ENCODE assay signal across 19 cellular contexts in the genomic region with DNA sequence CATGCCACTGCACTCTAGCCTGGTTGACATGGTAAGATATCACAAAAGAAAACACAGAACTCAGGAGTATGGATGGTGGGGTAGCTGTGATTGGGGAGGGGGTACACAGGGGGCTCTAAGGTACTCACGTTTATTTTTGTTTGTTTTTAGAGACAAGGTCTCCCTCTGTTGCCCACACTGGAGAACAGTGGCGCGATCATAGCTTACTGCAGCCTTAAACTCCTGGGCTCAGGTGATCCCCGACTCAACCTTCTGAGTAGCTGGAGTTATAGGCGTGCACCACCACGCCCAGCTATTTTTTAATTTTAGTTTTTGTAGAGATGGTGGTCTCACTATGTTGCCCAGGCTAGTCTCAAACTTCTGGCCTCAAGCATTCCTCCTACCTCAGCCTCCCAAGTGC. TPM values are rescaled to one million over a fixed set of nuclear protein-coding genes. Genes with fewer than 3 reads are reported as not detected.
A peak's percentile ranks its signal among the peaks of the same experiment; 100 is the strongest.
DNase-seq lines count a peak whose midpoint lies in the region; ATAC-seq, FAIRE-seq and TF ChIP-seq lines count a peak whose summit lies in the region.
"Had no signal": no experiment of that assay in that cellular context is flagged by ENCODE, and none has a peak within 500 bp of the region (broad histone marks: within the 10 kb centered on the region; RNA-seq: fewer than 3 reads in every experiment).

No MANE protein-coding gene starts in this region.

- H3K4me1 ChIP-seq in kidney (ENCODE audit: control insufficient read depth in 1 of 2, insufficient read depth in 1 of 2, low read depth in 1 of 2, low read length in 2 of 2), result peaks cover 26 to 37% of the 10 kb centered on the region in 2 donors
- H3K4me1 ChIP-seq in psoas muscle, result peaks cover 64% of the 10 kb centered on the region

- H3K4me2 ChIP-seq in SU-DHL-6 (ENCODE audit: low read depth, low read length, poor library complexity, severe bottlenecking), result no peak overlapping the region

- H3K27me3 Mint-ChIP-seq in stimulated activated naive CD8-positive, alpha-beta T cell treated with anti-CD3 and anti-CD28 coated beads, Interleukin-15, Interleukin-2, amounts not matched to agents 100 ng/mL and 50 ng/mL, for 24 hours, result no peaks in the 10 kb centered on the region
- no peaks in the 10 kb centered on the region for H3K27me3 Mint-ChIP-seq in stimulated activated naive CD8-positive, alpha-beta T cell treated with anti-CD3 and anti-CD28 coated beads, Interleukin-15, amount 100 ng/mL, for 72 hours
- H3K27me3 Mint-ChIP-seq: memory B cell had no signal

- peaks cover 17% of the 10 kb centered on the region for H3F3A ChIP-seq in SU-DHL-6 (ENCODE audit: insufficient read depth)

- no peaks in the 10 kb centered on the region for H4K20me1 ChIP-seq in SU-DHL-6 (ENCODE audit: low read depth, low read length)

- no peak for FAIRE-seq in kidney (lab: Jason Lieb, UNC)

- no peak overlapping the region for H3K9ac ChIP-seq in SU-DHL-6 (ENCODE audit: low read length)
- peak overlapping the region in 1 of 2 donors; percentile 40 for H3K9ac ChIP-seq in kidney (ENCODE audit: low read length in 2 of 2)

- H3K9me3 ChIP-seq in SU-DHL-6 (ENCODE audit: insufficient read depth, low read length), result no peaks in the 10 kb centered on the region
- no peaks in the 10 kb centered on the region for H3K9me3 ChIP-seq in kidney (ENCODE audit: control insufficient read depth in 1 of 2, low read length in 2 of 2)
- no peaks in the 10 kb centered on the region for H3K9me3 ChIP-seq in psoas muscle
- H3K9me3 ChIP-seq: body of pancreas, sigmoid colon, uterus had no signal

- H3K36me3 ChIP-seq in SU-DHL-6 (ENCODE audit: low read length) (no peaks in the 10 kb centered on the region), kidney (ENCODE audit: control insufficient read depth in 1 of 2, insufficient read depth in 2 of 2, low read length in 2 of 2) (peaks cover 9 to 20% of the 10 kb centered on the region in 2 donors), psoas muscle (ENCODE audit: insufficient read depth in 1 of 2, low read depth in 1 of 2) (peaks cover 3 to 9% of the 10 kb centered on the region in 2 donors)
- H3K36me3 ChIP-seq: uterus had no signal

- H3K79me2 ChIP-seq in SU-DHL-6 (ENCODE audit: insufficient read depth, low read length), result peaks cover 43% of the 10 kb centered on the region

- H3K27ac Mint-ChIP-seq in stimulated activated naive CD8-positive, alpha-beta T cell treated with anti-CD3 and anti-CD28 coated beads, Interleukin-15, Interleukin-2, amounts not matched to agents 100 ng/mL and 50 ng/mL, for 24 hours, result peak overlapping the region; percentile 45
- H3K27ac Mint-ChIP-seq in stimulated activated naive CD8-positive, alpha-beta T cell treated with anti-CD3 and anti-CD28 coated beads, Interleukin-15, amount 100 ng/mL, for 72 hours, result peak overlapping the region in 1 of 2 donors; percentile 92

- no peaks in the 10 kb centered on the region for H3K9me2 ChIP-seq in SU-DHL-6 (replicated peaks; ENCODE audit: insufficient read depth, low read length)

- H3K9me3 Mint-ChIP-seq in stimulated activated naive CD8-positive, alpha-beta T cell treated with anti-CD3 and anti-CD28 coated beads, Interleukin-15, Interleukin-2, amounts not matched to agents 100 ng/mL and 50 ng/mL, for 24 hours, result no peaks in the 10 kb centered on the region
- no peaks in the 10 kb centered on the region for H3K9me3 Mint-ChIP-seq in stimulated activated naive CD8-positive, alpha-beta T cell treated with anti-CD3 and anti-CD28 coated beads, Interleukin-15, amount 100 ng/mL, for 72 hours
- H3K9me3 Mint-ChIP-seq: memory B cell had no signal

- intact Hi-C loops in kidney (cut with DNase I) (no loop called here), psoas muscle (cut with DNase I) (no loop called here)

- H3K27me3 ChIP-seq in SU-DHL-6 (ENCODE audit: low read length) (no peaks in the 10 kb centered on the region), psoas muscle (ENCODE audit: insufficient read depth in 3 of 3, low read length in 2 of 3) (no peaks in the 10 kb centered on the region)
- H3K27me3 ChIP-seq: body of pancreas, sigmoid colon, uterus had no signal

- H3K4me3 Mint-ChIP-seq in stimulated activated naive CD8-positive, alpha-beta T cell treated with anti-CD3 and anti-CD28 coated beads, Interleukin-15, Interleukin-2, amounts not matched to agents 100 ng/mL and 50 ng/mL, for 24 hours, result no peak overlapping the region
- H3K4me3 Mint-ChIP-seq in stimulated activated naive CD8-positive, alpha-beta T cell treated with anti-CD3 and anti-CD28 coated beads, Interleukin-15, amount 100 ng/mL, for 72 hours, result no peak overlapping the region
- H3K4me3 Mint-ChIP-seq: memory B cell had no signal

- no peak overlapping the region for H2AFZ ChIP-seq in SU-DHL-6 (ENCODE audit: low read depth, low read length, severe bottlenecking)

- no peak for DNase-seq in stimulated activated naive CD8-positive, alpha-beta T cell treated with anti-CD3 and anti-CD28 coated beads, Interleukin-15, amount 100 ng/mL, for 72 hours
- DNase-seq in kidney (no peak), psoas muscle (no peak), SK-N-DZ (ENCODE audit: low spot score) (no peak), UCSD-AML1 (lab: John Stamatoyannopoulos, UW; ENCODE audit: unreplicated experiment) (no peak)
- DNase-seq: activated effector memory CD4-positive, alpha-beta T cell treated with anti-CD3 and anti-CD28 coated beads, Interleukin-2, amount 50 U/mL, for 16 hours; body of pancreas; NCI-H187 treated with DMSO at 0.1 percent for 48 hours; sigmoid colon; stimulated activated CD4-positive, alpha-beta T cell treated with anti-CD3 and anti-CD28 coated beads, Interleukin-4, amount 100 ng/mL, for 4 hours; uterus had no signal

- TF ChIP-seq CTCF in SU-DHL-6 (IDR thresholded peaks at IDR 0.05; ENCODE audit: insufficient read depth, low read length, poor library complexity, severe bottlenecking) (no peak), kidney (IDR thresholded peaks at IDR 0.05; ENCODE audit: borderline replicate concordance, extremely low read depth, insufficient read depth) (no peak), psoas muscle (IDR thresholded peaks at IDR 0.05) (no peak)

- 87 to 90% (median 89%) methylated on average over 6 of the region's 6 CpGs for WGBS in psoas muscle, 3 donors

- H3K36me3 Mint-ChIP-seq in stimulated activated naive CD8-positive, alpha-beta T cell treated with anti-CD3 and anti-CD28 coated beads, Interleukin-15, Interleukin-2, amounts not matched to agents 100 ng/mL and 50 ng/mL, for 24 hours (ENCODE audit: low read depth), result peaks cover 68% of the 10 kb centered on the region

- H3K4me3 ChIP-seq in SU-DHL-6 (ENCODE audit: insufficient read depth, low read length, poor library complexity, severe bottlenecking) (no peak overlapping the region), kidney (ENCODE audit: low read length in 2 of 2) (no peak overlapping the region), psoas muscle (no peak overlapping the region)
- H3K4me3 ChIP-seq: body of pancreas, coronary artery, sigmoid colon, uterus had no signal

- ATAC-seq in stimulated activated naive CD8-positive, alpha-beta T cell treated with anti-CD3 and anti-CD28 coated beads, Interleukin-15, amount 100 ng/mL, for 72 hours, result no peak
- no peak for ATAC-seq in GM18520 (IDR thresholded peaks at IDR 0.05; ENCODE audit: unreplicated experiment)
- ATAC-seq in psoas muscle, result no peak
- ATAC-seq: body of pancreas, SK-N-SH treated with all-trans-retinoic acid at 6 μM for 48 hours had no signal

- H3K27ac ChIP-seq in SU-DHL-6 (ENCODE audit: low read depth, low read length) (peak overlapping the region; percentile 24; the same call in 1 of the 2 replicates), kidney (ENCODE audit: low read depth in 2 of 2, low read length in 2 of 2) (peak overlapping the region; percentile 12 to 95), psoas muscle (no peak overlapping the region)
- H3K27ac ChIP-seq: uterus had no signal

- H3K4me1 Mint-ChIP-seq in stimulated activated naive CD8-positive, alpha-beta T cell treated with anti-CD3 and anti-CD28 coated beads, Interleukin-15, Interleukin-2, amounts not matched to agents 100 ng/mL and 50 ng/mL, for 24 hours (ENCODE audit: low read depth), result peaks cover 86% of the 10 kb centered on the region
- peaks cover 84% of the 10 kb centered on the region for H3K4me1 Mint-ChIP-seq in stimulated activated naive CD8-positive, alpha-beta T cell treated with anti-CD3 and anti-CD28 coated beads, Interleukin-15, amount 100 ng/mL, for 72 hours

RNA-seq across cellular contexts. Expression of a gene that starts 29.3 kb away (rescaled TPM):
- 139 TPM for total RNA-seq in kidney
- polyA plus RNA-seq in kidney (ENCODE audit: insufficient read depth, low read depth, low replicate concordance), result 132 TPM
- total RNA-seq in psoas muscle, result 10 to 100 TPM; 34.5 to 95.1 (median 76.3) TPM
- polyA plus RNA-seq in psoas muscle, result 100 to 1,000 TPM in 1 of 3 donors, 10 to 100 TPM in 2; 42.3 to 204 (median 48.2) TPM
- polyA plus RNA-seq in SK-N-DZ (2014; cell fraction: cytosol; rRNA removed), result 78.5 and 86.3 TPM in 2 replicates
- polyA plus RNA-seq in SK-N-DZ (2014; cell fraction: nucleus; rRNA removed), result 30.3 and 34.7 TPM in 2 replicates

RNA-seq across cellular contexts. Expression of a gene that starts 45.7 kb away (rescaled TPM):
- total RNA-seq in kidney, result 1.4 TPM
- polyA plus RNA-seq in kidney (ENCODE audit: insufficient read depth, low read depth, low replicate concordance), result 0.47 TPM
- 1 to 10 TPM in 3 of 4 donors, under 1 TPM in 1; 0.63 to 2.2 (median 1.6) TPM for total RNA-seq in psoas muscle
- polyA plus RNA-seq in psoas muscle, result 1 to 10 TPM; 2.6 to 8.5 (median 3.4) TPM
- 121 and 138 TPM in 2 replicates for polyA plus RNA-seq in SK-N-DZ (2014; cell fraction: cytosol; rRNA removed)
- polyA plus RNA-seq in SK-N-DZ (2014; cell fraction: nucleus; rRNA removed), result 484 and 677 TPM in 2 replicates
- total RNA-seq: body of pancreas had no signal

RNA-seq across cellular contexts. Expression of a gene that starts 55.7 kb away (rescaled TPM):
- total RNA-seq in kidney, result 1.3 TPM
- polyA plus RNA-seq in kidney (ENCODE audit: insufficient read depth, low read depth, low replicate concordance), result 6.9 TPM
- total RNA-seq in psoas muscle, result 1 to 10 TPM; 3.5 to 8.1 (median 5.0) TPM
- 10 to 100 TPM in 2 of 3 donors, 1 to 10 TPM in 1; 7.0 to 13.2 (median 11.9) TPM for polyA plus RNA-seq in psoas muscle
- polyA plus RNA-seq in SK-N-DZ (2014; cell fraction: cytosol; rRNA removed), result 6.6 and 10.3 TPM in 2 replicates
- 1.2 and 1.3 TPM in 2 replicates for polyA plus RNA-seq in SK-N-DZ (2014; cell fraction: nucleus; rRNA removed)
- total RNA-seq: body of pancreas, glomerular endothelial cell, NCI-H460 had no signal
